In the genomic region with DNA sequence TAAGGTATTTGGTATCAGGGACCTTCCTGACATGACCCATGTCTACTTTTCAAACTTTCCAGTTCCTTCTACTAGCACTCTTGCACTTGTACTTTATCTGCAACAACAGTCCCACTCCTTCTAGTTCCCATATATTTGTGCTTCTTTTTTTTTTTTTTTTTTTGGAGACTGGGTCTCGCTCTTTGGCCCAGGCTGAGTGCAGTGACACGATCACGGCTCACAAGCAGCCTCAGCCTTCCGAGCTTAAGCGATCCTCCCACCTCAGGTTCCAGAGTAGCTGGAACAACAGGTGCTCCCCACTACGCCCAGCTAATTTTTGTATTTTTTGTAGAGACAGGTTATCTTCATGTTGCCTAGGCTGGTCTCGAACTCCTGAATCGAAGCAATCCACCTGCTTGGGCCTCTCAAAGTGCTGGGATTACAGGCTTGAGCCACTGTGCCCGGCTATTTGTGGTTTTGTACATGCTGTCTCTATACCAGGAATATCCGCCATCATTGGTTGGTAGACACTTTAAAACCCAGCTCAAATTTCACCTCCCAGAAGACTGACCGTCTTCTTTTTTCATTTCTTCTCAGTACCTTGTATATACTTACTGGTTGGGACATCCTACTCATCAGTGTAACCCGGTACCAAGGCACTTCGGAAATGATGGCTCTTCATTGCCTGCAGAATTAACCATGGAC, we compare ENCODE assay signal across 8 cellular contexts. TPM values are rescaled to one million over a fixed set of nuclear protein-coding genes. Genes with fewer than 3 reads are reported as not detected.
DNase-seq lines count a peak whose midpoint lies in the region; ATAC-seq and TF ChIP-seq lines count a peak whose summit lies in the region.

No MANE protein-coding gene starts in this region.

- peaks cover 18 to 34% of the 10 kb centered on the region in 2 experiments for H3K79me1 ChIP-seq in IMR-90 (ENCODE audit: low read depth in 1 of 2, low read length in 2 of 2)

- TF ChIP-seq RAD21 in IMR-90 (IDR thresholded peaks at IDR 0.05; ENCODE audit: low read length): no peak

- H4K91ac ChIP-seq in IMR-90 (ENCODE audit: insufficient read depth, low read depth, low read length): peak overlapping the region; percentile 35; the same call in 1 of the 2 replicates

- no peak for ATAC-seq in IMR-90 (ENCODE audit: low read depth)
- no peak for ATAC-seq in GM18502 (IDR thresholded peaks at IDR 0.05; ENCODE audit: poor library complexity, unreplicated experiment)
- no peak for ATAC-seq in GM18517 (IDR thresholded peaks at IDR 0.05; ENCODE audit: unreplicated experiment)

- no peak overlapping the region for H3K4ac ChIP-seq in IMR-90 (ENCODE audit: low read depth, low read length)

- H2BK15ac ChIP-seq in IMR-90 (ENCODE audit: low read depth, low read length): no peak overlapping the region

- POLR2A ChIA-PET in A673 (lab: Charles Lee; ENCODE audit: low non-redundant PET): no interaction called here
- POLR2A ChIA-PET in IMR-90 (lab: Charles Lee; ENCODE audit: unreplicated experiment): no interaction called here

- TF ChIP-seq CTCF in A673 (conservative IDR thresholded peaks at IDR 0.05; ENCODE audit: low read depth, low read length): no peak
- TF ChIP-seq CTCF in IMR-90 (conservative IDR thresholded peaks at IDR 0.05; ENCODE audit: low read depth, low read length): no peak
- TF ChIP-seq CTCF in cardiac fibroblast (IDR thresholded peaks at IDR 0.05; ENCODE audit: low read depth, low read length): no peak

- H3K9me1 ChIP-seq in IMR-90 (ENCODE audit: insufficient read depth, low read length): 0 out of 2 replicates have a peak, but pooled peaks cover under 1% of the 10 kb centered on the region

- intact Hi-C loops in A673 (cut with micrococcal nuclease; ENCODE audit: unreplicated experiment): no loop called here
- intact Hi-C loops in IMR-90 (cut with micrococcal nuclease): no loop called here

- BruUV-seq in A673 (replicated peaks; lab: Mats Ljungman, UMichigan) (no TSS peak), IMR-90 (replicated peaks; lab: Mats Ljungman, UMichigan) (no TSS peak)

- no peak for TF ChIP-seq POLR2A in IMR-90 (IDR thresholded peaks at IDR 0.05; ENCODE audit: low read depth, low read length)

- H3K4me1 ChIP-seq in A673 (ENCODE audit: insufficient read depth, low read length, poor library complexity, severe bottlenecking) (peaks cover 14% of the 10 kb centered on the region), IMR-90 (ENCODE audit: control insufficient read depth, insufficient read depth, low read length) (peaks cover 3% of the 10 kb centered on the region), muscle layer of duodenum (ENCODE audit: control insufficient read depth in 1 of 2, insufficient read depth in 2 of 2, low read length in 2 of 2) (peaks cover 0 to 4% of the 10 kb centered on the region in 2 donors)

- WGBS in IMR-90 (ENCODE audit: extremely low coverage in 2 of 2, insufficient read length in 1 of 2), 2 experiments: 93% methylated on average over 5 of the region's 13 CpGs; no CpG with 5 or more reads in 1 of the 2 experiments

- H3K14ac ChIP-seq in IMR-90 (replicated peaks; ENCODE audit: low read depth, low read length): peak overlapping the region; percentile 42

- peaks cover under 1% of the 10 kb centered on the region; the same call in 1 of the 2 replicates for H4K20me1 ChIP-seq in IMR-90 (ENCODE audit: insufficient read depth, low read length)

- H3K36me3 ChIP-seq in A673 (ENCODE audit: insufficient read depth, low read length, poor library complexity, severe bottlenecking) (no peaks in the 10 kb centered on the region), IMR-90 (ENCODE audit: control insufficient read depth, insufficient read depth, low read length) (0 out of 2 replicates have a peak, but pooled peaks cover 1% of the 10 kb centered on the region), muscle layer of duodenum (ENCODE audit: control insufficient read depth in 1 of 2, insufficient read depth in 2 of 2, low read length in 2 of 2) (peaks cover 0 to 3% of the 10 kb centered on the region in 2 donors)

- 0 out of 2 replicates have a peak overlapping the region, but pooled peaks have one; percentile 2 for H3K23ac ChIP-seq in IMR-90 (ENCODE audit: low read depth, low read length)

- peak overlapping the region; percentile 30 to 99; a peak in 3 of 4 replicates for H4K8ac ChIP-seq in IMR-90 (ENCODE audit: low read depth in 2 of 2, low read length in 2 of 2)

- H2AFZ ChIP-seq in IMR-90 (replicated peaks; ENCODE audit: low read length, poor library complexity): no peak overlapping the region

- dilution Hi-C loops in IMR-90 (cut with HindIII; ENCODE audit: low sequenced_read_pairs, unreplicated experiment): no loop called here

- CTCF ChIA-PET in A673 (lab: Charles Lee): interaction anchor here (0.7 kb wide), 1 partner anchor 20 kb away, joined by 13 read pairs; no protein-coding TSS in a partner anchor
- CTCF ChIA-PET in IMR-90 (lab: Yijun Ruan, JAX): no interaction called here

- no peaks in the 10 kb centered on the region for H3K9me3 ChIP-seq in A673 (ENCODE audit: low read depth, low read length, poor library complexity, severe bottlenecking)
- H3K9me3 ChIP-seq in IMR-90 (ENCODE audit: control insufficient read depth, insufficient read depth, low read length): no peaks in the 10 kb centered on the region
- no peaks in the 10 kb centered on the region for H3K9me3 ChIP-seq in muscle layer of duodenum (ENCODE audit: control insufficient read depth in 1 of 2, low read length in 2 of 2)

- no peak overlapping the region for H2AK5ac ChIP-seq in IMR-90 (ENCODE audit: low read depth, low read length)

- H3K56ac ChIP-seq in IMR-90 (ENCODE audit: extremely low read depth, insufficient read depth, low read length): no peak overlapping the region; the same call in 1 of the 2 replicates

- H3K27me3 ChIP-seq in A673 (replicated peaks; ENCODE audit: insufficient read depth, low read depth, low read length, poor library complexity) (no peaks in the 10 kb centered on the region), IMR-90 (ENCODE audit: control insufficient read depth, insufficient read depth, low read length) (no peaks in the 10 kb centered on the region), muscle layer of duodenum (ENCODE audit: low read depth, low read length) (no peaks in the 10 kb centered on the region)

- no peak overlapping the region for H2BK120ac ChIP-seq in IMR-90 (ENCODE audit: low read depth, low read length)

- H3K4me2 ChIP-seq in IMR-90 (ENCODE audit: low read depth, low read length): peak overlapping the region; percentile 66

- no peak for DNase-seq in A673 (ENCODE audit: low spot score)
- no peak for DNase-seq in IMR-90
- no peak for DNase-seq in cardiac fibroblast (ENCODE audit: low read depth in 2 of 2)
- DNase-seq in NCI-H187 treated with DMSO at 0.1 percent for 48 hours (lab: John Stamatoyannopoulos, UW): no peak
- no peak for DNase-seq in NCI-H2196 treated with DMSO at 0.1 percent for 48 hours (lab: John Stamatoyannopoulos, UW; ENCODE audit: unreplicated experiment)

- H2BK5ac ChIP-seq in IMR-90 (ENCODE audit: low read depth, low read length, poor library complexity, severe bottlenecking): no peak overlapping the region

- H4K5ac ChIP-seq in IMR-90 (ENCODE audit: low read depth, low read length): no peak overlapping the region

- no peak overlapping the region for H3K18ac ChIP-seq in IMR-90 (ENCODE audit: low read depth, low read length)

- in situ Hi-C loops in IMR-90 (cut with MboI; ENCODE audit: low sequenced_read_pairs): no loop called here

- peak overlapping the region; percentile 59 for H3K4me3 ChIP-seq in A673 (ENCODE audit: low read depth, low read length, poor library complexity, severe bottlenecking)
- peak overlapping the region; percentile 84 for H3K4me3 ChIP-seq in IMR-90 (ENCODE audit: insufficient read depth, low read depth, low read length)
- H3K4me3 ChIP-seq in cardiac fibroblast (replicated peaks in 1 of 2; ENCODE audit: low read depth in 2 of 2, low read length in 2 of 2): peak overlapping the region; percentile 65 to 78
- H3K4me3 ChIP-seq in muscle layer of duodenum (ENCODE audit: low read depth in 1 of 2, low read length in 2 of 2): peak overlapping the region; percentile 77 to 79

- no peak overlapping the region for H2BK20ac ChIP-seq in IMR-90 (ENCODE audit: low read depth, low read length)

- peak overlapping the region; percentile 87; the same call in 1 of the 2 replicates for H3K9ac ChIP-seq in IMR-90 (ENCODE audit: low read depth, low read length)

- H3K27ac ChIP-seq in A673 (ENCODE audit: low read depth, low read length, poor library complexity, severe bottlenecking) (peak overlapping the region; percentile 72), IMR-90 (ENCODE audit: insufficient read depth, low read length) (no peak overlapping the region), muscle layer of duodenum (ENCODE audit: low read length) (peak overlapping the region; percentile 89)

- peak overlapping the region; percentile 66 for H2AK9ac ChIP-seq in IMR-90 (replicated peaks; ENCODE audit: low read depth, low read length, poor library complexity)

TF ChIP-seq in IMR-90, 13 proteins besides CTCF, POLR2A, EP300 and RAD21 (continues in another document):
- TF ChIP-seq MAFK (IDR thresholded peaks at IDR 0.05; ENCODE audit: low read depth, low read length): no peak
- TF ChIP-seq, protein P1, sequence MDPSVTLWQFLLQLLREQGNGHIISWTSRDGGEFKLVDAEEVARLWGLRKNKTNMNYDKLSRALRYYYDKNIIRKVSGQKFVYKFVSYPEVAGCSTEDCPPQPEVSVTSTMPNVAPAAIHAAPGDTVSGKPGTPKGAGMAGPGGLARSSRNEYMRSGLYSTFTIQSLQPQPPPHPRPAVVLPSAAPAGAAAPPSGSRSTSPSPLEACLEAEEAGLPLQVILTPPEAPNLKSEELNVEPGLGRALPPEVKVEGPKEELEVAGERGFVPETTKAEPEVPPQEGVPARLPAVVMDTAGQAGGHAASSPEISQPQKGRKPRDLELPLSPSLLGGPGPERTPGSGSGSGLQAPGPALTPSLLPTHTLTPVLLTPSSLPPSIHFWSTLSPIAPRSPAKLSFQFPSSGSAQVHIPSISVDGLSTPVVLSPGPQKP (IDR thresholded peaks at IDR 0.05; ENCODE audit: borderline replicate concordance, low read depth, low read length): no peak
- TF ChIP-seq CEBPB (IDR thresholded peaks at IDR 0.05; ENCODE audit: low read depth, low read length): no peak
- no peak for TF ChIP-seq FOS (IDR thresholded peaks at IDR 0.05; ENCODE audit: low read depth, low read length)
- no peak for TF ChIP-seq MXI1 (IDR thresholded peaks at IDR 0.05; ENCODE audit: borderline replicate concordance, low read depth, low read length)
- TF ChIP-seq BHLHE40 (IDR thresholded peaks at IDR 0.05; ENCODE audit: low read depth, low read length): no peak
- no peak for TF ChIP-seq CHD1 (IDR thresholded peaks at IDR 0.05; ENCODE audit: low read depth, low read length)

RNA-seq across cellular contexts. Expression of a gene that starts 1.1 kb away (rescaled TPM):
- total RNA-seq in A673 (2021): 32.2 and 36.1 TPM in 2 replicates
- 26.1 and 33.9 TPM in 2 replicates for total RNA-seq in IMR-90 (2012; rRNA removed)
- 5.7 and 7.2 TPM in 2 replicates for polyA plus RNA-seq in IMR-90 (2012; rRNA removed)
- 1.1 and 1.2 TPM in 2 replicates for polyA plus RNA-seq in IMR-90 (2012; cell fraction: cytosol; rRNA removed)
- polyA plus RNA-seq in IMR-90 (2012; cell fraction: nucleus; rRNA removed; ENCODE audit: low replicate concordance): 2.5 and 14.2 TPM in 2 replicates

RNA-seq across cellular contexts. Expression of a gene that starts 48.6 kb away (rescaled TPM):
- 18.9 and 19.3 TPM in 2 replicates for total RNA-seq in A673 (2021)
- 5.7 and 9.7 TPM in 2 replicates for total RNA-seq in IMR-90 (2012; rRNA removed)
- polyA plus RNA-seq in IMR-90 (2012; rRNA removed): 7.2 and 7.7 TPM in 2 replicates
- polyA plus RNA-seq in IMR-90 (2012; cell fraction: cytosol; rRNA removed): 0.54 and 0.76 TPM in 2 replicates
- 10.2 and 30.9 TPM in 2 replicates for polyA plus RNA-seq in IMR-90 (2012; cell fraction: nucleus; rRNA removed; ENCODE audit: low replicate concordance)
